10 cellular contexts compared by ENCODE assay signal in genomic region chr10:31146496-31147219, GRCh38.
A peak's percentile ranks its signal among the peaks of the same experiment; 100 is the strongest.
DNase-seq lines count a peak whose midpoint lies in the region; ATAC-seq and TF ChIP-seq lines count a peak whose summit lies in the region.
"Had no signal": no experiment of that assay in that cellular context is flagged by ENCODE, and none has a peak within 500 bp of the region (broad histone marks: within the 10 kb centered on the region; RNA-seq: fewer than 3 reads in every experiment).

No MANE protein-coding gene starts in this region.

- no peaks in the 10 kb centered on the region for H3K9me3 ChIP-seq in DND-41 (ENCODE audit: insufficient read depth, low read length, severe bottlenecking)
- 0 out of 2 replicates have a peak, but pooled peaks cover 2% of the 10 kb centered on the region for H3K9me3 ChIP-seq in Caco-2

- H3K27ac ChIP-seq in DND-41 (ENCODE audit: low read length), result peak overlapping the region; percentile 93

- DNase-seq in DND-41, result peak; percentile 94
- peak; percentile 99 for DNase-seq in RPMI7951 (ENCODE audit: low read depth)
- peak; percentile 75 for DNase-seq in fibroblast of gingiva (ENCODE audit: low read depth)
- DNase-seq in non-pigmented ciliary epithelial cell (ENCODE audit: low read depth), result peak; percentile 55
- no peak for DNase-seq in Caco-2
- no peak for DNase-seq in GM20000 (ENCODE audit: low spot score)
- DNase-seq in DMS153 treated with DMSO at 0.1 percent for 48 hours (lab: John Stamatoyannopoulos, UW; ENCODE audit: unreplicated experiment), result no peak
- DNase-seq: cerebellar nuclear complex, NCI-H2029 treated with DMSO at 0.1 percent for 48 hours had no signal

- intact Hi-C loops in Caco-2 (cut with micrococcal nuclease; ENCODE audit: unreplicated experiment), result no loop called here

- ATAC-seq in DND-41 (ENCODE audit: insufficient read depth, low read depth), result peak; percentile 73
- ATAC-seq in HG02588 (IDR thresholded peaks at IDR 0.05; ENCODE audit: unreplicated experiment), result no peak

- peaks cover 2% of the 10 kb centered on the region for H3K27me3 Mint-ChIP-seq in Caco-2 (ENCODE audit: insufficient read depth, unreplicated experiment)

- peaks cover 23% of the 10 kb centered on the region for H3K36me3 ChIP-seq in DND-41 (ENCODE audit: insufficient read depth, low read length)
- no peaks in the 10 kb centered on the region for H3K36me3 ChIP-seq in Caco-2 (ENCODE audit: control insufficient read depth, insufficient read depth, low read length)

- H3K27me3 ChIP-seq in DND-41 (ENCODE audit: insufficient read depth, low read length, poor library complexity) (no peaks in the 10 kb centered on the region), Caco-2 (replicated peaks; ENCODE audit: control insufficient read depth, insufficient read depth, low read length) (no peaks in the 10 kb centered on the region)

- TF ChIP-seq CTCF in DND-41 (IDR thresholded peaks at IDR 0.05; ENCODE audit: borderline replicate concordance, extremely low read depth, low read length, poor library complexity, severe bottlenecking), result no peak
- TF ChIP-seq CTCF in Caco-2 (IDR thresholded peaks at IDR 0.05; ENCODE audit: insufficient read depth in 1 of 2, low read depth in 1 of 2, low read length in 1 of 2, severe bottlenecking in 1 of 2, unreplicated experiment in 1 of 2), result no peak
- no peak for TF ChIP-seq CTCF in GM20000 (IDR thresholded peaks at IDR 0.05; ENCODE audit: extremely low read depth, missing control alignments)

- peak overlapping the region; percentile 74 for H3K9ac ChIP-seq in DND-41 (ENCODE audit: low read depth, low read length)

- peaks cover 83% of the 10 kb centered on the region for H3K4me1 ChIP-seq in DND-41 (ENCODE audit: insufficient read depth, low read length)
- no peaks in the 10 kb centered on the region for H3K4me1 ChIP-seq in Caco-2

- H3K36me3 Mint-ChIP-seq in Caco-2 (ENCODE audit: insufficient read depth, unreplicated experiment), result no peaks in the 10 kb centered on the region

- no TSS peak for BruUV-seq in Caco-2 (replicated peaks; lab: Mats Ljungman, UMichigan)

- H3K4me2 ChIP-seq in DND-41 (ENCODE audit: insufficient read depth, low read length), result peak overlapping the region; percentile 67

- H3K79me2 ChIP-seq in DND-41 (ENCODE audit: insufficient read depth, low read length), result peaks cover 77% of the 10 kb centered on the region

- H3K4me3 ChIP-seq in DND-41 (ENCODE audit: low read depth in 1 of 2, low read length in 2 of 2) (peak overlapping the region; percentile 63 to 68), Caco-2 (ENCODE audit: low read depth, low read length) (no peak overlapping the region)

- no peak overlapping the region for H3K27ac Mint-ChIP-seq in Caco-2 (ENCODE audit: unreplicated experiment)

- H2AFZ ChIP-seq in DND-41 (ENCODE audit: low read depth, low read length), result peak overlapping the region; percentile 57; the same call in 1 of the 2 replicates

- no peak overlapping the region for H3K4me3 Mint-ChIP-seq in Caco-2 (ENCODE audit: unreplicated experiment)

- POLR2A ChIA-PET in Caco-2 (lab: Charles Lee), result no interaction called here

- H3K9me3 Mint-ChIP-seq in Caco-2 (ENCODE audit: unreplicated experiment), result no peaks in the 10 kb centered on the region

- H3K4me1 Mint-ChIP-seq in Caco-2 (ENCODE audit: low read depth, unreplicated experiment), result no peaks in the 10 kb centered on the region

- CTCF ChIA-PET in Caco-2 (lab: Charles Lee), result no interaction called here

- H4K20me1 ChIP-seq in DND-41 (ENCODE audit: insufficient read depth, low read length), result no peaks in the 10 kb centered on the region

Comparison
In these comparisons a context has a peak if more than half of its experiments do, and no peak if none do; other contexts are left out.
1. DNase-seq: peak in DND-41 (single experiment), RPMI7951 (single experiment), fibroblast of gingiva (single experiment) and non-pigmented ciliary epithelial cell (single experiment); none in Caco-2 (0 of 2), GM20000 (single experiment) and DMS153 treated with DMSO at 0.1 percent for 48 hours (single experiment).